In the genomic region with DNA sequence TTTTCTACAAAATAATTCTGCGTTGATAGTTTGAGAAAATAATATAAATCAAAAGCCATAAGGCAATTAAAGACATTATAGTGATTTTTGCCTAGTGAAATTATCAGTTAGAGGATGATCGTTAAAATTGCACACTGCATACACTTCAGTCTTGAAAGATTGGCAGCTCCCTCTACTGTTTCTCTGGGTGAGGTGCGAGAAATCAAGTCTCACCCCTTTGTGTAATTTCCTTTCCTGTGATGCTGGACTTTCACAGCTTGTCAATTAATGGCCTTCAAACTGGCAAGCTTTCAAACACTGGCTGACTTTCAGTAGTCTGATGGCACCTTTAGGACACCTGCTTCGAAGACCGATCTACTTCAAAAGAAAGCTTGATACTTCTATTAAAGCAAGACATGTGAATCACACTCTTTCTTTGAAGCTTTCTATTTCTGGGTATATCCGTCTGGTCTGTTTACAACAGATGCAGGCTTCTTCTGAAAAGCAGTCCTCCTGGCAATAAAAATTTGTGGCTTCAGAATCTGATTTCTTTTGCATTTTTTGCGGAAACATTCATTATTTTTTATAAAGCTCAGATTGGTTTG, we compare ENCODE assay signal across 9 cellular contexts.
DNase-seq lines count a peak whose midpoint lies in the region; ATAC-seq, FAIRE-seq and TF ChIP-seq lines count a peak whose summit lies in the region.
"Had no signal": no experiment of that assay in that cellular context is flagged by ENCODE, and none has a peak within 500 bp of the region (broad histone marks: within the 10 kb centered on the region; RNA-seq: fewer than 3 reads in every experiment).

No MANE protein-coding gene starts in this region.

- DNase-seq in DMS114 treated with DMSO at 0.1 percent for 48 hours (lab: John Stamatoyannopoulos, UW; ENCODE audit: unreplicated experiment) (peak; percentile 1), HT-29 (ENCODE audit: low spot score) (peak; percentile 54), RWPE2 (ENCODE audit: low spot score) (no peak), keratinocyte (ENCODE audit: low read depth, low spot score) (no peak), HFFc6 (no peak)

- H3K9me1 ChIP-seq in keratinocyte (ENCODE audit: control insufficient read depth, extremely low read depth, insufficient read depth, low read length), result no peaks in the 10 kb centered on the region

- no peak overlapping the region for H3K27ac ChIP-seq in RWPE2 (ENCODE audit: poor library complexity, severe bottlenecking)
- no peak overlapping the region for H3K27ac ChIP-seq in keratinocyte (ENCODE audit: control insufficient read depth, insufficient read depth, low read length)

- no peaks in the 10 kb centered on the region for H3K27me3 Mint-ChIP-seq in HFFc6 (ENCODE audit: insufficient read depth)

- H3K4me3 ChIP-seq in RWPE2 (ENCODE audit: severe bottlenecking), result no peak overlapping the region
- no peak overlapping the region for H3K4me3 ChIP-seq in keratinocyte (ENCODE audit: control insufficient read depth in 2 of 3, extremely low read depth in 1 of 3, insufficient read depth in 2 of 3, low read depth in 1 of 3, low read length in 3 of 3)

- H3K4me3 Mint-ChIP-seq in HFFc6, result no peak overlapping the region
- H3K4me3 Mint-ChIP-seq: T-helper 1 cell treated with Interleukin-12 subunit alpha and Interleukin-12 subunit beta and Interleukin-4 antibody, amounts not matched to agents 30 μg/mL and 1 μg/mL, for 36 hours had no signal

- H3K27me3 ChIP-seq in RWPE2 (ENCODE audit: insufficient read depth, poor library complexity, severe bottlenecking) (peaks cover 7% of the 10 kb centered on the region), keratinocyte (ENCODE audit: control insufficient read depth, extremely low read depth, insufficient read depth, low read length) (no peaks in the 10 kb centered on the region)

- no peaks in the 10 kb centered on the region for H3K79me2 ChIP-seq in keratinocyte (ENCODE audit: control insufficient read depth, insufficient read depth, low read length)

- no peaks in the 10 kb centered on the region for H3K36me3 ChIP-seq in RWPE2 (ENCODE audit: low read depth)
- H3K36me3 ChIP-seq in keratinocyte (ENCODE audit: control insufficient read depth in 2 of 2, extremely low read depth in 1 of 2, insufficient read depth in 2 of 2, low read length in 2 of 2), result no peaks in the 10 kb centered on the region

- no peak overlapping the region for H2AFZ ChIP-seq in keratinocyte (ENCODE audit: control insufficient read depth, low read length)

- no peak overlapping the region for H3K4me2 ChIP-seq in keratinocyte (ENCODE audit: control insufficient read depth, extremely low read depth, insufficient read depth, low read depth, low read length)

- no peaks in the 10 kb centered on the region for H4K20me1 ChIP-seq in keratinocyte (ENCODE audit: control insufficient read depth, extremely low read depth, insufficient read depth, low read length)

- H3K4me1 ChIP-seq in RWPE2 (ENCODE audit: insufficient read depth, poor library complexity, severe bottlenecking) (no peaks in the 10 kb centered on the region), keratinocyte (ENCODE audit: control insufficient read depth, extremely low read depth, insufficient read depth, low read length) (no peaks in the 10 kb centered on the region)

- no peak overlapping the region for H3K27ac Mint-ChIP-seq in HFFc6
- H3K27ac Mint-ChIP-seq: T-helper 1 cell treated with Interleukin-12 subunit alpha and Interleukin-12 subunit beta and Interleukin-4 antibody, amounts not matched to agents 30 μg/mL and 1 μg/mL, for 36 hours had no signal

- H3K9me3 ChIP-seq in RWPE2 (ENCODE audit: severe bottlenecking), result no peaks in the 10 kb centered on the region
- H3K9me3 ChIP-seq in keratinocyte (ENCODE audit: control insufficient read depth, low read depth, low read length), result no peaks in the 10 kb centered on the region

- peaks cover 18% of the 10 kb centered on the region for H3K9me3 Mint-ChIP-seq in HFFc6

- TF ChIP-seq CTCF in RWPE2 (IDR thresholded peaks at IDR 0.05; ENCODE audit: poor library complexity, severe bottlenecking), result peak; percentile 79
- TF ChIP-seq CTCF in keratinocyte (optimal IDR thresholded peaks at IDR 0.05 in 1 of 3, IDR thresholded peaks at IDR 0.05 in 1 of 3, conservative IDR thresholded peaks at IDR 0.05 in 1 of 3; ENCODE audit: extremely low read depth in 1 of 3, insufficient read depth in 2 of 3, low read length in 3 of 3), result peak; percentile 44 to 71 (median 66)
- no peak for TF ChIP-seq CTCF in HFFc6 (IDR thresholded peaks at IDR 0.05)

- peak; percentile 44 for FAIRE-seq in keratinocyte (lab: Jason Lieb, UNC)

- peak; percentile 74 for ATAC-seq in RWPE2 (ENCODE audit: low read depth)
- ATAC-seq in GM21515 (IDR thresholded peaks at IDR 0.05; ENCODE audit: unreplicated experiment), result no peak
- ATAC-seq in GM18909 (IDR thresholded peaks at IDR 0.05; ENCODE audit: poor library complexity, unreplicated experiment), result no peak
- no peak for ATAC-seq in HG02885 (IDR thresholded peaks at IDR 0.05; ENCODE audit: poor library complexity, unreplicated experiment)

- no peaks in the 10 kb centered on the region for H3K36me3 Mint-ChIP-seq in HFFc6 (ENCODE audit: low read depth)

- no peak overlapping the region for H3K9ac ChIP-seq in keratinocyte (ENCODE audit: control insufficient read depth, extremely low read depth, insufficient read depth, low read length)

- dilution Hi-C loops in keratinocyte (cut with MboI; ENCODE audit: extremely low pct_ligation_motif_present, low sequenced_read_pairs), result no loop called here

- H3K4me1 Mint-ChIP-seq in HFFc6 (ENCODE audit: low read depth), result no peaks in the 10 kb centered on the region

Comparison
In these comparisons a context has a peak if more than half of its experiments do, and no peak if none do; other contexts are left out.
1. DNase-seq: peak in DMS114 treated with DMSO at 0.1 percent for 48 hours (single experiment) and HT-29 (single experiment); none in RWPE2 (single experiment), keratinocyte (single experiment) and HFFc6 (single experiment).